In the genomic region with DNA sequence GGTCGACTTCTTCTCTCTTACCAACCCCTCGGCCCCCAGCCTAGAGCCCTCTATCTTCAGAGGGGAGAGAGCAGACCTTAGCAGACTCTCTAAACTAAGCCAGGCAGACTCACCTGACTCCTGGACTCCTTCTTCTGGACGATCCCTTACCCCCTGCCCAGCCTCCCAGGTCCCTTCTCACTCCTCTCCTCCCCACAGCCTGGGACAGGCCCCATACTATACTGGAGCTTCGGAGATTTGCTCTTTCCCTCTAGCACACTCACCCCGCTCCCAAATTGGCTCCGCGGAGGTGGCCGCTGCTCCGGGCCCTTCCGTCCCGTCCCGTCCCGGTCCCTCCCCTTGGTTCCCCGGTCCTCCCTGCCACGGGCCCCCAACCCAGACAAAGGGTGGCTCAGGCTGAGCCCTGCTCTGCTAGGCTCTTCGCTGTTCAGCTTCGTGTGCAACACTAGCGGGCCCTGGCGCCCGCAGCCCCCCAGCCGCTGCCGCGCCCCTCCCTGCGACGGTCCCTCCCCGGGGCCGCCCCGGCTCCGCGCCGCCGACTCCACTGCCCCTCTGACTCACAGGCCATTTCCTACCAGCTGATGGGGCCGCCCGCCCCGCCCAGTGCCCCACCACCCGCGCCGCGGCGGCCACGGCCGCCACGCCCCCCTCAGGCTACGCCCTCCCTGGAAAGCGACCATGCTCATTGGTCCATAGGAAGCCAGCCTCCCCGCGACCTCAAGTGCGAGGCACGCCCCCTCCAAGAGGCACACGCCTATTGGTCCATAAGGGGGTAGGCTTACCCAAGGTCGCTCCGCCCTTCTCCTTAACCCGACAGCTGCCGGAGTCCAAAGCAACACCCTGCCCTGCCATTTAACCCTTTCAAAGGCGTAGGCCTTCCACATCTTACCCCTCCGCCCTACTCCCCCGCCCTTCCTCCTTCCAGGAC, we compare ENCODE assay signal across 8 cellular contexts.
DNase-seq lines count a peak whose midpoint lies in the region; ATAC-seq lines count a peak whose summit lies in the region.

No MANE protein-coding gene starts in this region.

- DNase-seq in AG08395 (ENCODE audit: low spot score): peak; percentile 97
- DNase-seq in NCI-H345 treated with DMSO at 0.1 percent for 48 hours (lab: John Stamatoyannopoulos, UW; ENCODE audit: unreplicated experiment): peak; percentile 94
- peak; percentile 99 for DNase-seq in cerebellar cortex (ENCODE audit: low spot score)
- peak; percentile 100 for DNase-seq in islet precursor cell
- DNase-seq in stimulated activated CD4-positive, alpha-beta T cell treated with anti-CD3 and anti-CD28 coated beads, Interleukin-12 subunit alpha, Interleukin-12 subunit beta, amount 100 ng/mL, for 4 hours: peak; percentile 94

- ATAC-seq in GM19023 (IDR thresholded peaks at IDR 0.05; ENCODE audit: unreplicated experiment) (peak; percentile 68), HG03342 (IDR thresholded peaks at IDR 0.05; ENCODE audit: unreplicated experiment) (peak; percentile 71)
- peak; percentile 83 for ATAC-seq in activated CD4-positive, CD25-positive, alpha-beta regulatory T cell treated with anti-CD3 and anti-CD28 coated beads, Interleukin-2, amount 50 U/mL, for 24 hours

Comparison
In these comparisons a context has a peak if more than half of its experiments do, and no peak if none do; other contexts are left out.
1. Peak in every context shown above with its lines: DNase-seq and ATAC-seq.